Comparison of ENCODE assay signal across 3 cellular contexts in the genomic region with DNA sequence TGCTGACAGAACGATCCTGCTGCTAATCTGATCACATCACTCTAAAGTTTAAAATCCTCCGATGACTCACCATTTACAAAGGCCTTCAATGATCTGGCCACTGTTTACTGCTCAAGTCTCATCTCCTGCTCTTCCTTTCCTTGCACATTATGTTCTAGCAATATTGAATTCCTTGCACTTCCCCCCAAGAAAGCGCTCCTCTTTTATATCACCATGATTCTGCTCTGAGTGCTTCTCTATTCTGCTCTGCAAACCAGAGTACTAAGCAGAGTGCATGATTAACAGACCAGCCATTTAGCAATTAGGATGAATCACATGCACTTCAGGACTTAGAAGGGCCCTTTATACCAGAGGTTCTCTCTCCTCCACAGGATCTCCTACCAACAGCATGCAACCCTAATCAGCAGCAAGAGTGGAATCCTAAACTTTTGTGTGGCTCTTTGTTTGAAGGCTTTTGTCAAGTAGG.
TF ChIP-seq lines count a peak whose summit lies in the region.

No MANE protein-coding gene starts in this region.

TF ChIP-seq in SK-N-SH treated with all-trans-retinoic acid at 6 μM for 48 hours, 23 proteins besides CTCF, POLR2A, EP300 and RAD21 (continued from another document):
- TF ChIP-seq, protein P1, sequence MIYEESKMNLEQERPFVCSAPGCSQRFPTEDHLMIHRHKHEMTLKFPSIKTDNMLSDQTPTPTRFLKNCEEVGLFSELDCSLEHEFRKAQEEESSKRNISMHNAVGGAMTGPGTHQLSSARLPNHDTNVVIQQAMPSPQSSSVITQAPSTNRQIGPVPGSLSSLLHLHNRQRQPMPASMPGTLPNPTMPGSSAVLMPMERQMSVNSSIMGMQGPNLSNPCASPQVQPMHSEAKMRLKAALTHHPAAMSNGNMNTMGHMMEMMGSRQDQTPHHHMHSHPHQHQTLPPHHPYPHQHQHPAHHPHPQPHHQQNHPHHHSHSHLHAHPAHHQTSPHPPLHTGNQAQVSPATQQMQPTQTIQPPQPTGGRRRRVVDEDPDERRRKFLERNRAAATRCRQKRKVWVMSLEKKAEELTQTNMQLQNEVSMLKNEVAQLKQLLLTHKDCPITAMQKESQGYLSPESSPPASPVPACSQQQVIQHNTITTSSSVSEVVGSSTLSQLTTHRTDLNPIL (CRISPR knock-in tag; IDR thresholded peaks at IDR 0.05; ENCODE audit: low read depth) = no peak
- TF ChIP-seq ISL1 (CRISPR knock-in tag; IDR thresholded peaks at IDR 0.05) = peak; percentile 38; the same call in 1 of the 2 replicates
- TF ChIP-seq ZNF8 (CRISPR knock-in tag; IDR thresholded peaks at IDR 0.05) = no peak
- TF ChIP-seq, protein P2, sequence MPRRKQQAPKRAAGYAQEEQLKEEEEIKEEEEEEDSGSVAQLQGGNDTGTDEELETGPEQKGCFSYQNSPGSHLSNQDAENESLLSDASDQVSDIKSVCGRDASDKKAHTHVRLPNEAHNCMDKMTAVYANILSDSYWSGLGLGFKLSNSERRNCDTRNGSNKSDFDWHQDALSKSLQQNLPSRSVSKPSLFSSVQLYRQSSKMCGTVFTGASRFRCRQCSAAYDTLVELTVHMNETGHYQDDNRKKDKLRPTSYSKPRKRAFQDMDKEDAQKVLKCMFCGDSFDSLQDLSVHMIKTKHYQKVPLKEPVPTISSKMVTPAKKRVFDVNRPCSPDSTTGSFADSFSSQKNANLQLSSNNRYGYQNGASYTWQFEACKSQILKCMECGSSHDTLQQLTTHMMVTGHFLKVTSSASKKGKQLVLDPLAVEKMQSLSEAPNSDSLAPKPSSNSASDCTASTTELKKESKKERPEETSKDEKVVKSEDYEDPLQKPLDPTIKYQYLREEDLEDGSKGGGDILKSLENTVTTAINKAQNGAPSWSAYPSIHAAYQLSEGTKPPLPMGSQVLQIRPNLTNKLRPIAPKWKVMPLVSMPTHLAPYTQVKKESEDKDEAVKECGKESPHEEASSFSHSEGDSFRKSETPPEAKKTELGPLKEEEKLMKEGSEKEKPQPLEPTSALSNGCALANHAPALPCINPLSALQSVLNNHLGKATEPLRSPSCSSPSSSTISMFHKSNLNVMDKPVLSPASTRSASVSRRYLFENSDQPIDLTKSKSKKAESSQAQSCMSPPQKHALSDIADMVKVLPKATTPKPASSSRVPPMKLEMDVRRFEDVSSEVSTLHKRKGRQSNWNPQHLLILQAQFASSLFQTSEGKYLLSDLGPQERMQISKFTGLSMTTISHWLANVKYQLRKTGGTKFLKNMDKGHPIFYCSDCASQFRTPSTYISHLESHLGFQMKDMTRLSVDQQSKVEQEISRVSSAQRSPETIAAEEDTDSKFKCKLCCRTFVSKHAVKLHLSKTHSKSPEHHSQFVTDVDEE (CRISPR knock-in tag; IDR thresholded peaks at IDR 0.05) = no peak
- no peak for TF ChIP-seq SNAI2 (CRISPR knock-in tag; IDR thresholded peaks at IDR 0.05)
- TF ChIP-seq ZFP30 (CRISPR knock-in tag; IDR thresholded peaks at IDR 0.05) = no peak

TF ChIP-seq in SK-N-SH, 30 proteins besides CTCF, POLR2A, EP300 and RAD21 (continued from another document):
- TF ChIP-seq, protein P3, sequence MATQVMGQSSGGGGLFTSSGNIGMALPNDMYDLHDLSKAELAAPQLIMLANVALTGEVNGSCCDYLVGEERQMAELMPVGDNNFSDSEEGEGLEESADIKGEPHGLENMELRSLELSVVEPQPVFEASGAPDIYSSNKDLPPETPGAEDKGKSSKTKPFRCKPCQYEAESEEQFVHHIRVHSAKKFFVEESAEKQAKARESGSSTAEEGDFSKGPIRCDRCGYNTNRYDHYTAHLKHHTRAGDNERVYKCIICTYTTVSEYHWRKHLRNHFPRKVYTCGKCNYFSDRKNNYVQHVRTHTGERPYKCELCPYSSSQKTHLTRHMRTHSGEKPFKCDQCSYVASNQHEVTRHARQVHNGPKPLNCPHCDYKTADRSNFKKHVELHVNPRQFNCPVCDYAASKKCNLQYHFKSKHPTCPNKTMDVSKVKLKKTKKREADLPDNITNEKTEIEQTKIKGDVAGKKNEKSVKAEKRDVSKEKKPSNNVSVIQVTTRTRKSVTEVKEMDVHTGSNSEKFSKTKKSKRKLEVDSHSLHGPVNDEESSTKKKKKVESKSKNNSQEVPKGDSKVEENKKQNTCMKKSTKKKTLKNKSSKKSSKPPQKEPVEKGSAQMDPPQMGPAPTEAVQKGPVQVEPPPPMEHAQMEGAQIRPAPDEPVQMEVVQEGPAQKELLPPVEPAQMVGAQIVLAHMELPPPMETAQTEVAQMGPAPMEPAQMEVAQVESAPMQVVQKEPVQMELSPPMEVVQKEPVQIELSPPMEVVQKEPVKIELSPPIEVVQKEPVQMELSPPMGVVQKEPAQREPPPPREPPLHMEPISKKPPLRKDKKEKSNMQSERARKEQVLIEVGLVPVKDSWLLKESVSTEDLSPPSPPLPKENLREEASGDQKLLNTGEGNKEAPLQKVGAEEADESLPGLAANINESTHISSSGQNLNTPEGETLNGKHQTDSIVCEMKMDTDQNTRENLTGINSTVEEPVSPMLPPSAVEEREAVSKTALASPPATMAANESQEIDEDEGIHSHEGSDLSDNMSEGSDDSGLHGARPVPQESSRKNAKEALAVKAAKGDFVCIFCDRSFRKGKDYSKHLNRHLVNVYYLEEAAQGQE (IDR thresholded peaks at IDR 0.05; ENCODE audit: low read depth, low read length) = no peak
- TF ChIP-seq, protein P4, sequence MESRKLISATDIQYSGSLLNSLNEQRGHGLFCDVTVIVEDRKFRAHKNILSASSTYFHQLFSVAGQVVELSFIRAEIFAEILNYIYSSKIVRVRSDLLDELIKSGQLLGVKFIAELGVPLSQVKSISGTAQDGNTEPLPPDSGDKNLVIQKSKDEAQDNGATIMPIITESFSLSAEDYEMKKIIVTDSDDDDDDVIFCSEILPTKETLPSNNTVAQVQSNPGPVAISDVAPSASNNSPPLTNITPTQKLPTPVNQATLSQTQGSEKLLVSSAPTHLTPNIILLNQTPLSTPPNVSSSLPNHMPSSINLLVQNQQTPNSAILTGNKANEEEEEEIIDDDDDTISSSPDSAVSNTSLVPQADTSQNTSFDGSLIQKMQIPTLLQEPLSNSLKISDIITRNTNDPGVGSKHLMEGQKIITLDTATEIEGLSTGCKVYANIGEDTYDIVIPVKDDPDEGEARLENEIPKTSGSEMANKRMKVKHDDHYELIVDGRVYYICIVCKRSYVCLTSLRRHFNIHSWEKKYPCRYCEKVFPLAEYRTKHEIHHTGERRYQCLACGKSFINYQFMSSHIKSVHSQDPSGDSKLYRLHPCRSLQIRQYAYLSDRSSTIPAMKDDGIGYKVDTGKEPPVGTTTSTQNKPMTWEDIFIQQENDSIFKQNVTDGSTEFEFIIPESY (IDR thresholded peaks at IDR 0.05; ENCODE audit: borderline replicate concordance, low read depth) = no peak
- TF ChIP-seq TEAD4 (IDR thresholded peaks at IDR 0.05; ENCODE audit: borderline replicate concordance, insufficient read depth) (no peak), NFIC (IDR thresholded peaks at IDR 0.05; ENCODE audit: borderline replicate concordance) (no peak), FOXJ3 (CRISPR knock-in tag; IDR thresholded peaks at IDR 0.05) (no peak), NRF1 (IDR thresholded peaks at IDR 0.05; ENCODE audit: low read depth, low read length) (no peak), RXRA (IDR thresholded peaks at IDR 0.05; ENCODE audit: borderline replicate concordance, low read depth) (no peak), TCF12 (IDR thresholded peaks at IDR 0.05) (no peak), POLR2AphosphoS5 (IDR thresholded peaks at IDR 0.05; ENCODE audit: low read depth, low read length) (no peak)
- TF ChIP-seq, protein P5, sequence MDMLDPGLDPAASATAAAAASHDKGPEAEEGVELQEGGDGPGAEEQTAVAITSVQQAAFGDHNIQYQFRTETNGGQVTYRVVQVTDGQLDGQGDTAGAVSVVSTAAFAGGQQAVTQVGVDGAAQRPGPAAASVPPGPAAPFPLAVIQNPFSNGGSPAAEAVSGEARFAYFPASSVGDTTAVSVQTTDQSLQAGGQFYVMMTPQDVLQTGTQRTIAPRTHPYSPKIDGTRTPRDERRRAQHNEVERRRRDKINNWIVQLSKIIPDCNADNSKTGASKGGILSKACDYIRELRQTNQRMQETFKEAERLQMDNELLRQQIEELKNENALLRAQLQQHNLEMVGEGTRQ (IDR thresholded peaks at IDR 0.05; ENCODE audit: borderline replicate concordance, low read depth, low read length) = no peak

TF ChIP-seq in WTC11, 78 proteins besides CTCF, POLR2A, EP300 and RAD21 (continued from another document):
- TF ChIP-seq, protein P6, sequence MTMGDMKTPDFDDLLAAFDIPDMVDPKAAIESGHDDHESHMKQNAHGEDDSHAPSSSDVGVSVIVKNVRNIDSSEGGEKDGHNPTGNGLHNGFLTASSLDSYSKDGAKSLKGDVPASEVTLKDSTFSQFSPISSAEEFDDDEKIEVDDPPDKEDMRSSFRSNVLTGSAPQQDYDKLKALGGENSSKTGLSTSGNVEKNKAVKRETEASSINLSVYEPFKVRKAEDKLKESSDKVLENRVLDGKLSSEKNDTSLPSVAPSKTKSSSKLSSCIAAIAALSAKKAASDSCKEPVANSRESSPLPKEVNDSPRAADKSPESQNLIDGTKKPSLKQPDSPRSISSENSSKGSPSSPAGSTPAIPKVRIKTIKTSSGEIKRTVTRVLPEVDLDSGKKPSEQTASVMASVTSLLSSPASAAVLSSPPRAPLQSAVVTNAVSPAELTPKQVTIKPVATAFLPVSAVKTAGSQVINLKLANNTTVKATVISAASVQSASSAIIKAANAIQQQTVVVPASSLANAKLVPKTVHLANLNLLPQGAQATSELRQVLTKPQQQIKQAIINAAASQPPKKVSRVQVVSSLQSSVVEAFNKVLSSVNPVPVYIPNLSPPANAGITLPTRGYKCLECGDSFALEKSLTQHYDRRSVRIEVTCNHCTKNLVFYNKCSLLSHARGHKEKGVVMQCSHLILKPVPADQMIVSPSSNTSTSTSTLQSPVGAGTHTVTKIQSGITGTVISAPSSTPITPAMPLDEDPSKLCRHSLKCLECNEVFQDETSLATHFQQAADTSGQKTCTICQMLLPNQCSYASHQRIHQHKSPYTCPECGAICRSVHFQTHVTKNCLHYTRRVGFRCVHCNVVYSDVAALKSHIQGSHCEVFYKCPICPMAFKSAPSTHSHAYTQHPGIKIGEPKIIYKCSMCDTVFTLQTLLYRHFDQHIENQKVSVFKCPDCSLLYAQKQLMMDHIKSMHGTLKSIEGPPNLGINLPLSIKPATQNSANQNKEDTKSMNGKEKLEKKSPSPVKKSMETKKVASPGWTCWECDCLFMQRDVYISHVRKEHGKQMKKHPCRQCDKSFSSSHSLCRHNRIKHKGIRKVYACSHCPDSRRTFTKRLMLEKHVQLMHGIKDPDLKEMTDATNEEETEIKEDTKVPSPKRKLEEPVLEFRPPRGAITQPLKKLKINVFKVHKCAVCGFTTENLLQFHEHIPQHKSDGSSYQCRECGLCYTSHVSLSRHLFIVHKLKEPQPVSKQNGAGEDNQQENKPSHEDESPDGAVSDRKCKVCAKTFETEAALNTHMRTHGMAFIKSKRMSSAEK (CRISPR knock-in tag; IDR thresholded peaks at IDR 0.05; ENCODE audit: borderline replicate concordance) = no peak
